In genomic region chr13:110554227-110554836, GRCh38 we compare ENCODE assay signal across 18 cellular contexts.
"Had no signal": no experiment of that assay in that cellular context is flagged by ENCODE, and none has a peak within 500 bp of the region (broad histone marks: within the 10 kb centered on the region; RNA-seq: fewer than 3 reads in every experiment).

No MANE protein-coding gene starts in this region.

- H3K27me3 ChIP-seq: brain microvascular endothelial cell, heart right ventricle, thyroid gland had no signal

- DNase-seq: activated CD4-positive, alpha-beta T cell treated with anti-CD3 and anti-CD28 coated beads, Interleukin-2, amount 10 ng/mL, durations not matched to agents 7 days and 5 days; activated CD4-positive, CD25-positive, alpha-beta regulatory T cell treated with anti-CD3 and anti-CD28 coated beads, Interleukin-2, amount 50 U/mL, for 72 hours; activated T-cell treated with anti-CD3 and anti-CD28 coated beads, Interleukin-2, amount 50 U/mL, for 1 hour; brain microvascular endothelial cell; caudate nucleus; effector CD4-positive, alpha-beta T cell; erythroblast; foreskin fibroblast; heart right ventricle; left ventricle myocardium superior; stimulated activated CD4-positive, alpha-beta T cell treated with anti-CD3 and anti-CD28 coated beads, Interleukin-4, amount 100 ng/mL, for 4 hours; stimulated activated naive CD8-positive, alpha-beta T cell treated with anti-CD3 and anti-CD28 coated beads, Interleukin-15, Interleukin-2, amounts not matched to agents 100 U/mL and 50 U/mL, for 24 hours; substantia nigra; T-helper 2 cell; thyroid gland; WERI-Rb-1 had no signal

- H3K9me3 ChIP-seq: thyroid gland had no signal

- H3K27ac ChIP-seq: brain microvascular endothelial cell, heart right ventricle, thyroid gland, WERI-Rb-1 had no signal

- ATAC-seq: activated naive CD4-positive, alpha-beta T cell treated with anti-CD3 and anti-CD28 coated beads, Interleukin-2, amount 50 U/mL, for 72 hours; heart right ventricle; left ventricle myocardium superior; sciatic nerve; stimulated activated naive CD8-positive, alpha-beta T cell treated with anti-CD3 and anti-CD28 coated beads, Interleukin-15, Interleukin-2, amounts not matched to agents 100 U/mL and 50 U/mL, for 24 hours had no signal

- H3K4me3 ChIP-seq: heart right ventricle, thyroid gland had no signal

- H3K36me3 ChIP-seq: brain microvascular endothelial cell, thyroid gland, WERI-Rb-1 had no signal
